In genomic region chr16:66551788-66552287, GRCh38 we compare ENCODE assay signal across 8 cellular contexts. TPM values are rescaled to one million over a fixed set of nuclear protein-coding genes. Genes with fewer than 3 reads are reported as not detected.
A peak's percentile ranks its signal among the peaks of the same experiment; 100 is the strongest.
DNase-seq lines count a peak whose midpoint lies in the region; ATAC-seq and TF ChIP-seq lines count a peak whose summit lies in the region.

No MANE protein-coding gene starts in this region.

- H3K36me3 ChIP-seq in right atrium auricular region, result no peaks in the 10 kb centered on the region

- POLR2A ChIA-PET in activated CD4-positive, alpha-beta memory T cell treated with anti-CD3 and anti-CD28 coated beads for 36 hours (lab: Charles Lee), result interaction anchor here (0.9 to 3.3 kb wide), 12 partner anchors 10 to 52 kb away, joined by 3 to 26 read pairs (median 4); partner anchors contain the start of gene CMTM3

- no peak for TF ChIP-seq CTCF in right atrium auricular region (IDR thresholded peaks at IDR 0.05)

- no peak for ATAC-seq in left cardiac atrium
- no peak for ATAC-seq in GM18867 (IDR thresholded peaks at IDR 0.05; ENCODE audit: unreplicated experiment)

- intact Hi-C loops in left cardiac atrium (cut with DNase I), result loop anchor here in 1 of 2 donors (2.0 kb wide), 1 partner anchor 35 kb away; no protein-coding TSS in a partner anchor
- intact Hi-C loops in activated CD4-positive, alpha-beta memory T cell treated with anti-CD3 and anti-CD28 coated beads for 36 hours (cut with micrococcal nuclease), result loop anchor here (1.0 kb wide), 2 partner anchors 30 to 52 kb away; partner anchors contain the start of gene CMTM3

- H3K27ac Mint-ChIP-seq in activated CD4-positive, alpha-beta memory T cell treated with anti-CD3 and anti-CD28 coated beads for 36 hours, result peak overlapping the region; percentile 96

- H3K4me3 Mint-ChIP-seq in activated CD4-positive, alpha-beta memory T cell treated with anti-CD3 and anti-CD28 coated beads for 36 hours, result peak overlapping the region; percentile 95

- H3K4me1 Mint-ChIP-seq in activated CD4-positive, alpha-beta memory T cell treated with anti-CD3 and anti-CD28 coated beads for 36 hours (ENCODE audit: low read depth), result peaks cover 62% of the 10 kb centered on the region

- peaks cover 0 to 53% of the 10 kb centered on the region in 2 donors for H3K4me1 ChIP-seq in right atrium auricular region

- peaks cover 2% of the 10 kb centered on the region for H3K27me3 Mint-ChIP-seq in activated CD4-positive, alpha-beta memory T cell treated with anti-CD3 and anti-CD28 coated beads for 36 hours

- no peaks in the 10 kb centered on the region for H3K9me3 Mint-ChIP-seq in activated CD4-positive, alpha-beta memory T cell treated with anti-CD3 and anti-CD28 coated beads for 36 hours

- DNase-seq in right atrium auricular region (ENCODE audit: low spot score), result no peak
- DNase-seq in left cardiac atrium, result no peak
- DNase-seq in activated CD4-positive, alpha-beta memory T cell treated with anti-CD3 and anti-CD28 coated beads for 36 hours, result peak; percentile 26
- peak; percentile 33 for DNase-seq in superior temporal gyrus (ENCODE audit: extremely low spot score)
- DNase-seq in T-helper 9 cell, result no peak
- DNase-seq in amniotic stem cell (lab: John Stamatoyannopoulos, UW), result no peak

- H3K27ac ChIP-seq in right atrium auricular region, result peak overlapping the region; percentile 91

- no peaks in the 10 kb centered on the region for H3K27me3 ChIP-seq in right atrium auricular region

- peaks cover 31% of the 10 kb centered on the region for H3K36me3 Mint-ChIP-seq in activated CD4-positive, alpha-beta memory T cell treated with anti-CD3 and anti-CD28 coated beads for 36 hours

- H3K9me3 ChIP-seq in right atrium auricular region (no peaks in the 10 kb centered on the region), iPS-18c (ENCODE audit: control insufficient read depth, insufficient read depth, low read length) (no peaks in the 10 kb centered on the region)

- CTCF ChIA-PET in activated CD4-positive, alpha-beta memory T cell treated with anti-CD3 and anti-CD28 coated beads for 36 hours (lab: Charles Lee), result interaction anchor here (1.0 to 4.3 kb wide), 14 partner anchors 12 to 145 kb away, joined by 3 to 44 read pairs (median 6); no protein-coding TSS in a partner anchor

- H3K4me3 ChIP-seq in right atrium auricular region, result peak overlapping the region; percentile 47 to 61
- H3K4me3 ChIP-seq in iPS-18c (ENCODE audit: insufficient read depth, low read depth, low read length), result peak overlapping the region; percentile 60

RNA-seq across cellular contexts. Expression of gene CKLF, which starts 0.5 kb away (rescaled TPM):
- total RNA-seq in right atrium auricular region (10 to 100 TPM; 11.5 to 22.5 TPM), left cardiac atrium (10 to 100 TPM; 15.8 to 22.5 TPM)
- 100 to 1,000 TPM; 167 to 173 TPM for total RNA-seq in activated CD4-positive, alpha-beta memory T cell treated with anti-CD3 and anti-CD28 coated beads for 36 hours

RNA-seq across cellular contexts. Expression of gene TK2, which starts 1.9 kb away (rescaled TPM):
- total RNA-seq in right atrium auricular region, result 10 to 100 TPM; 20.7 to 24.5 TPM
- 10 to 100 TPM; 22.3 to 28.2 TPM for total RNA-seq in left cardiac atrium
- total RNA-seq in activated CD4-positive, alpha-beta memory T cell treated with anti-CD3 and anti-CD28 coated beads for 36 hours, result 1 to 10 TPM; 5.4 to 5.8 TPM

RNA-seq across cellular contexts. Expression of gene CMTM1, which starts 14.4 kb away (rescaled TPM):
- total RNA-seq in right atrium auricular region (1 to 10 TPM in 1 of 2 donors, not detected in 1; 1.6 TPM), left cardiac atrium (1 to 10 TPM; 1.3 to 3.0 TPM)
- total RNA-seq in activated CD4-positive, alpha-beta memory T cell treated with anti-CD3 and anti-CD28 coated beads for 36 hours, result 10 to 100 TPM; 10.1 to 11.5 TPM

RNA-seq across cellular contexts. Expression of gene CMTM2, which starts 27.4 kb away (rescaled TPM):
- total RNA-seq in right atrium auricular region (not detected), left cardiac atrium (under 1 TPM in 1 of 2 donors, not detected in 1; 0.62 TPM)
- under 1 TPM; 0.36 to 0.45 TPM for total RNA-seq in activated CD4-positive, alpha-beta memory T cell treated with anti-CD3 and anti-CD28 coated beads for 36 hours

RNA-seq across cellular contexts. Expression of gene CMTM3, which starts 52.7 kb away (rescaled TPM):
- 10 to 100 TPM; 15.6 to 26.2 TPM for total RNA-seq in right atrium auricular region
- 10 to 100 TPM; 18.1 to 18.9 TPM for total RNA-seq in left cardiac atrium
- total RNA-seq in activated CD4-positive, alpha-beta memory T cell treated with anti-CD3 and anti-CD28 coated beads for 36 hours, result 10 to 100 TPM; 64.6 to 65.9 TPM

Comparison
In these comparisons a context has a peak if more than half of its experiments do, and no peak if none do; other contexts are left out.
1. DNase-seq: peak in activated CD4-positive, alpha-beta memory T cell treated with anti-CD3 and anti-CD28 coated beads for 36 hours (single experiment) and superior temporal gyrus (single experiment); none in right atrium auricular region (single experiment), left cardiac atrium (single experiment), T-helper 9 cell (single experiment) and amniotic stem cell (single experiment).
2. RNA of gene CKLF, which starts 0.5 kb away (total RNA-seq): 167 to 173 TPM in activated CD4-positive, alpha-beta memory T cell treated with anti-CD3 and anti-CD28 coated beads for 36 hours; 11.5 to 22.5 TPM in right atrium auricular region and 15.8 to 22.5 TPM in left cardiac atrium; every median in the first group is over 4 times any median in the second.